18 cellular contexts compared by ENCODE assay signal in the genomic region with DNA sequence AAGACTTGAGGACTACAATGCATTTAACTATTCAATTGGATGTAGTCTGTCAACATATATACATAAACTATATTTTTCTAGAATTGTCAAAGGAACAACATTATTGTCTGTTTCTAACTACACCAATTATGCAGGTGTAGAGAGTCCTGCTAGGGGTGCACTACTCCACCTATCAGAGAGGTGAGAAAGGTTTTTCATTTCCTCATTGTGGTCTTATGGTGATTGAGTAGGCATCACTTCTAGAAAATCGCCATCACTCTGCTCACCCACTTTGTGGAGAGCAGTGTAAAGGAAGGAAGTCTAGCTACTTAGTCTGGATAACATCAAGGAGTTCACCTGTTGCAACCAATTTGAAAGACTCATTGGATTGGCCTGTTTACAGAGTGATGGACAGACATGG. TPM values are rescaled to one million over a fixed set of nuclear protein-coding genes. Genes with fewer than 3 reads are reported as not detected.
DNase-seq lines count a peak whose midpoint lies in the region; ATAC-seq and TF ChIP-seq lines count a peak whose summit lies in the region.
"Had no signal": no experiment of that assay in that cellular context is flagged by ENCODE, and none has a peak within 500 bp of the region (broad histone marks: within the 10 kb centered on the region; RNA-seq: fewer than 3 reads in every experiment).

No MANE protein-coding gene starts in this region.

- no peak for TF ChIP-seq EP300 in ovary (IDR thresholded peaks at IDR 0.05)

- no peak for TF ChIP-seq CTCF in ovary (IDR thresholded peaks at IDR 0.05)

- H3K9me3 ChIP-seq in ovary: no peaks in the 10 kb centered on the region
- H3K9me3 ChIP-seq: lower lobe of right lung, psoas muscle had no signal

- no peaks in the 10 kb centered on the region for H3K27me3 ChIP-seq in ovary

- ATAC-seq in GM18909 (IDR thresholded peaks at IDR 0.05; ENCODE audit: poor library complexity, unreplicated experiment): peak; percentile 95
- ATAC-seq in GM21423 (IDR thresholded peaks at IDR 0.05; ENCODE audit: unreplicated experiment): peak; percentile 94
- ATAC-seq in HG03039 (IDR thresholded peaks at IDR 0.05; ENCODE audit: unreplicated experiment): peak; percentile 49
- ATAC-seq in HG03571 (IDR thresholded peaks at IDR 0.05; ENCODE audit: unreplicated experiment): peak; percentile 68
- ATAC-seq: lower lobe of right lung; naive thymus-derived CD8-positive, alpha-beta T cell; psoas muscle had no signal

- WGBS in ovary, 3 donors: 90 to 100% (median 97%) methylated on average over 1 of the region's 1 CpG

- no peak for DNase-seq in DMS114 treated with DMSO at 0.1 percent for 48 hours (lab: John Stamatoyannopoulos, UW; ENCODE audit: unreplicated experiment)
- no peak for DNase-seq in stimulated activated CD4-positive, alpha-beta T cell treated with anti-CD3 and anti-CD28 coated beads, Interleukin-15, amount 100 ng/mL, for 24 hours
- DNase-seq in ovary: no peak
- DNase-seq in substantia nigra (lab: John Stamatoyannopoulos, UW): no peak
- DNase-seq: activated CD4-positive, alpha-beta T cell treated with anti-CD3 and anti-CD28 coated beads for 48 hours; activated T-cell treated with anti-CD3 and anti-CD28 coated beads, Interleukin-2, amount 50 U/mL, for 24 hours; lower lobe of right lung; naive thymus-derived CD8-positive, alpha-beta T cell; NCI-H1436; psoas muscle; SHP77; stimulated activated CD4-positive, alpha-beta T cell treated with anti-CD3 and anti-CD28 coated beads, Interleukin-12 subunit alpha, Interleukin-12 subunit beta, amount 100 ng/mL, for 4 hours had no signal

- peaks cover 8% of the 10 kb centered on the region for H3K4me1 ChIP-seq in ovary (ENCODE audit: insufficient read depth)
- H3K4me1 ChIP-seq: lower lobe of right lung, psoas muscle had no signal

- no peak overlapping the region for H3K4me3 ChIP-seq in ovary
- H3K4me3 ChIP-seq: lower lobe of right lung, psoas muscle had no signal

- intact Hi-C loops in ovary (cut with DNase I): no loop called here

- H3K36me3 ChIP-seq in ovary: no peaks in the 10 kb centered on the region
- H3K36me3 ChIP-seq: lower lobe of right lung had no signal

- no peak for TF ChIP-seq POLR2A in ovary (IDR thresholded peaks at IDR 0.05)

- no peak overlapping the region for H3K27ac ChIP-seq in ovary
- no peak overlapping the region for H3K27ac ChIP-seq in substantia nigra (ENCODE audit: low read depth, low read length, poor library complexity, severe bottlenecking)
- H3K27ac ChIP-seq: lower lobe of right lung, psoas muscle had no signal

RNA-seq across cellular contexts. Expression of a gene that starts 4.4 kb away (rescaled TPM):
- total RNA-seq in ovary: 10 to 100 TPM in 1 of 7 donors, 1 to 10 TPM in 6; 1.5 to 21.6 (median 7.0) TPM
- 1 to 10 TPM; 4.9 to 8.6 TPM for polyA plus RNA-seq in ovary
- total RNA-seq: fibroblast of villous mesenchyme; HT1080; naive thymus-derived CD8-positive, alpha-beta T cell had no signal
- polyA plus RNA-seq: naive thymus-derived CD8-positive, alpha-beta T cell had no signal

RNA-seq across cellular contexts. Expression of a gene that starts 35.8 kb away (rescaled TPM):
- total RNA-seq in ovary: 100 to 1,000 TPM in 6 of 7 donors, 10 to 100 TPM in 1; 67.5 to 415 (median 184) TPM
- polyA plus RNA-seq in ovary: 100 to 1,000 TPM; 201 to 254 TPM
- total RNA-seq: HT1080; naive thymus-derived CD8-positive, alpha-beta T cell had no signal
- polyA plus RNA-seq: naive thymus-derived CD8-positive, alpha-beta T cell had no signal
